ENCODE assay signal across 1 cellular context in genomic region chr19:10268077-10268476, GRCh38.
TF ChIP-seq lines count a peak whose summit lies in the region.

No MANE protein-coding gene starts in this region.

TF ChIP-seq in HepG2, 621 proteins besides CTCF, POLR2A, EP300 and RAD21:
- TF ChIP-seq ZFP62 (CRISPR knock-in tag; IDR thresholded peaks at IDR 0.05) = no peak
- TF ChIP-seq ZNF281 (CRISPR knock-in tag; IDR thresholded peaks at IDR 0.05; ENCODE audit: borderline replicate concordance) = no peak
- TF ChIP-seq ARNT2 (CRISPR knock-in tag; IDR thresholded peaks at IDR 0.05; ENCODE audit: low read depth) = no peak
- TF ChIP-seq SMC3 (IDR thresholded peaks at IDR 0.05; ENCODE audit: low read length) = no peak
- TF ChIP-seq PHF8 (CRISPR knock-in tag; IDR thresholded peaks at IDR 0.05) = no peak
- TF ChIP-seq SRSF9 (IDR thresholded peaks at IDR 0.05; ENCODE audit: borderline replicate concordance, insufficient read depth, low read depth, low read length, poor library complexity, severe bottlenecking) = no peak
- TF ChIP-seq REPIN1 (CRISPR knock-in tag; IDR thresholded peaks at IDR 0.05; ENCODE audit: borderline replicate concordance, low read depth) = no peak
- no peak for TF ChIP-seq ZSCAN30 (CRISPR knock-in tag; IDR thresholded peaks at IDR 0.05)
- TF ChIP-seq, protein P1, sequence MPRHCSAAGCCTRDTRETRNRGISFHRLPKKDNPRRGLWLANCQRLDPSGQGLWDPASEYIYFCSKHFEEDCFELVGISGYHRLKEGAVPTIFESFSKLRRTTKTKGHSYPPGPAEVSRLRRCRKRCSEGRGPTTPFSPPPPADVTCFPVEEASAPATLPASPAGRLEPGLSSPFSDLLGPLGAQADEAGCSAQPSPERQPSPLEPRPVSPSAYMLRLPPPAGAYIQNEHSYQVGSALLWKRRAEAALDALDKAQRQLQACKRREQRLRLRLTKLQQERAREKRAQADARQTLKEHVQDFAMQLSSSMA (CRISPR knock-in tag; IDR thresholded peaks at IDR 0.05) = no peak
- TF ChIP-seq ZNF17 (CRISPR knock-in tag; IDR thresholded peaks at IDR 0.05) = no peak
- no peak for TF ChIP-seq BCL6 (CRISPR knock-in tag; IDR thresholded peaks at IDR 0.05)
TF ChIP-seq in HepG2: peak in this region for 0.
